ENCODE assay signal across 8 cellular contexts in genomic region chr22:43953988-43954771, GRCh38. TPM values are rescaled to one million over a fixed set of nuclear protein-coding genes. Genes with fewer than 3 reads are reported as not detected.
DNase-seq lines count a peak whose midpoint lies in the region; ATAC-seq, FAIRE-seq and TF ChIP-seq lines count a peak whose summit lies in the region.

No MANE protein-coding gene starts in this region.

- no peaks in the 10 kb centered on the region for H3K36me3 ChIP-seq in Loucy (ENCODE audit: insufficient read depth, low read length)
- no peaks in the 10 kb centered on the region for H3K36me3 ChIP-seq in mammary epithelial cell (ENCODE audit: insufficient read depth, low read length)
- no peaks in the 10 kb centered on the region for H3K36me3 ChIP-seq in small intestine (ENCODE audit: control insufficient read depth in 2 of 2, insufficient read depth in 2 of 2, low read length in 2 of 2)

- 21% methylated on average over 7 of the region's 7 CpGs for WGBS in mammary epithelial cell (ENCODE audit: low coverage, missing lambda C conversion rate)
- 27 to 32% (median 31%) methylated on average over 7 of the region's 7 CpGs for WGBS in small intestine, 3 donors

- peaks cover 40% of the 10 kb centered on the region for H3K4me1 Mint-ChIP-seq in CD4-positive, alpha-beta T cell (ENCODE audit: low read depth)
- peaks cover 24 to 38% of the 10 kb centered on the region in 2 donors for H3K4me1 Mint-ChIP-seq in natural killer cell

- no TSS peak for BruUV-seq in mammary epithelial cell (replicated peaks; lab: Mats Ljungman, UMichigan)

- H3K79me2 ChIP-seq in Loucy (ENCODE audit: insufficient read depth, low read length) = peaks cover 42% of the 10 kb centered on the region
- peaks cover 48% of the 10 kb centered on the region for H3K79me2 ChIP-seq in mammary epithelial cell (ENCODE audit: insufficient read depth, low read length)

- H3K27me3 ChIP-seq in CD4-positive, alpha-beta T cell (ENCODE audit: control insufficient read depth, insufficient read depth, low read length) = no peaks in the 10 kb centered on the region
- peaks cover 19% of the 10 kb centered on the region for H3K27me3 ChIP-seq in Loucy (ENCODE audit: insufficient read depth, low read length, poor library complexity, severe bottlenecking)
- no peaks in the 10 kb centered on the region for H3K27me3 ChIP-seq in mammary epithelial cell (ENCODE audit: insufficient read depth, low read length)
- no peaks in the 10 kb centered on the region for H3K27me3 ChIP-seq in small intestine (ENCODE audit: control insufficient read depth in 2 of 2, insufficient read depth in 2 of 2, low read length in 2 of 2)

- POLR2A ChIA-PET in CD4-positive, alpha-beta T cell (lab: Charles Lee) = interaction anchor here (1.1 to 1.8 kb wide), 8 partner anchors 8 to 767 kb away, joined by 3 to 11 read pairs (median 4); partner anchors contain the start of genes PARVB, PARVG and PNPLA3

- H2AFZ ChIP-seq in Loucy (ENCODE audit: low read length) (no peak overlapping the region), mammary epithelial cell (ENCODE audit: low read depth, low read length) (peak overlapping the region; percentile 31)

- CTCF ChIA-PET in CD4-positive, alpha-beta T cell (lab: Charles Lee) = interaction anchor here (1.7 to 1.8 kb wide), 2 partner anchors 8 to 731 kb away, joined by 6 to 14 read pairs; no protein-coding TSS in a partner anchor
- CTCF ChIA-PET in mammary epithelial cell (lab: Charles Lee; ENCODE audit: low non-redundant PET) = no interaction called here

- H3K9me2 ChIP-seq in Loucy (replicated peaks; ENCODE audit: low read depth, low read length) = no peaks in the 10 kb centered on the region

- in situ Hi-C loops in mammary epithelial cell (cut with MboI; ENCODE audit: low sequenced_read_pairs in 2 of 2) = no loop called here

- H3K27me3 Mint-ChIP-seq in CD4-positive, alpha-beta T cell = no peaks in the 10 kb centered on the region
- peaks cover 9 to 11% of the 10 kb centered on the region in 2 donors for H3K27me3 Mint-ChIP-seq in natural killer cell (ENCODE audit: low read depth in 2 of 2)

- H3K9ac ChIP-seq in Loucy (ENCODE audit: low read depth, low read length, poor library complexity, severe bottlenecking) = peak overlapping the region; percentile 81
- H3K9ac ChIP-seq in mammary epithelial cell (ENCODE audit: insufficient read depth, low read length) = peak overlapping the region; percentile 68

- DNase-seq in CD4-positive, alpha-beta T cell = no peak
- DNase-seq in mammary epithelial cell (no peak), natural killer cell (no peak), small intestine (no peak), HT-29 (ENCODE audit: low spot score) (no peak)
- DNase-seq in activated effector memory CD4-positive, alpha-beta T cell treated with anti-CD3 and anti-CD28 coated beads, Interleukin-2, amount 50 U/mL, for 16 hours = no peak

- TF ChIP-seq CTCF in CD4-positive, alpha-beta T cell (IDR thresholded peaks at IDR 0.05) = no peak
- TF ChIP-seq CTCF in Loucy (conservative IDR thresholded peaks at IDR 0.05; ENCODE audit: low read length) (no peak), mammary epithelial cell (conservative IDR thresholded peaks at IDR 0.05 in 1 of 2, IDR thresholded peaks at IDR 0.05 in 1 of 2; ENCODE audit: extremely low read depth in 1 of 2, insufficient read depth in 1 of 2, low read depth in 1 of 2, low read length in 2 of 2) (no peak), natural killer cell (IDR thresholded peaks at IDR 0.05) (no peak)

- H3K4me1 ChIP-seq in Loucy (ENCODE audit: insufficient read depth, low read length, poor library complexity, severe bottlenecking) (peaks cover 21% of the 10 kb centered on the region), mammary epithelial cell (ENCODE audit: insufficient read depth, low read length) (peaks cover 18% of the 10 kb centered on the region), small intestine (ENCODE audit: control insufficient read depth in 2 of 2, insufficient read depth in 1 of 2, low read depth in 1 of 2, low read length in 1 of 2) (peaks cover 0 to 8% of the 10 kb centered on the region in 2 donors)

- no peaks in the 10 kb centered on the region for H3K9me3 ChIP-seq in CD4-positive, alpha-beta T cell (ENCODE audit: control insufficient read depth, low read length)
- H3K9me3 ChIP-seq in Loucy (ENCODE audit: insufficient read depth, low read depth, low read length) (no peaks in the 10 kb centered on the region), mammary epithelial cell (replicated peaks; ENCODE audit: insufficient read depth, low read length) (no peaks in the 10 kb centered on the region), small intestine (ENCODE audit: control insufficient read depth, low read depth) (no peaks in the 10 kb centered on the region)

- dilution Hi-C loops in mammary epithelial cell (cut with HindIII; ENCODE audit: low sequenced_read_pairs) = no loop called here

- no peaks in the 10 kb centered on the region for H3F3A ChIP-seq in Loucy (ENCODE audit: low read depth)

- H3K4me3 ChIP-seq in Loucy (ENCODE audit: low read length, poor library complexity, severe bottlenecking) (peak overlapping the region; percentile 77), mammary epithelial cell (replicated peaks in 1 of 3; ENCODE audit: insufficient read depth in 1 of 3, low read depth in 2 of 3, low read length in 3 of 3) (peak overlapping the region; percentile 76 to 97 (median 89)), small intestine (ENCODE audit: low read depth in 1 of 2, low read length in 2 of 2) (peak overlapping the region in 1 of 2 donors; percentile 82)

- FAIRE-seq in small intestine (lab: Jason Lieb, UNC) = no peak

- H3K9me3 Mint-ChIP-seq in CD4-positive, alpha-beta T cell = no peaks in the 10 kb centered on the region
- no peaks in the 10 kb centered on the region for H3K9me3 Mint-ChIP-seq in natural killer cell

- H3K27ac Mint-ChIP-seq in CD4-positive, alpha-beta T cell = peak overlapping the region; percentile 89
- H3K27ac Mint-ChIP-seq in natural killer cell = peak overlapping the region; percentile 85 to 87

- H3K4me2 ChIP-seq in Loucy (ENCODE audit: low read depth, low read length, poor library complexity, severe bottlenecking) = peak overlapping the region; percentile 90
- H3K4me2 ChIP-seq in mammary epithelial cell (ENCODE audit: insufficient read depth, low read depth, low read length) = peak overlapping the region; percentile 87

- H3K4me3 Mint-ChIP-seq in CD4-positive, alpha-beta T cell = peak overlapping the region; percentile 98
- H3K4me3 Mint-ChIP-seq in natural killer cell = peak overlapping the region; percentile 94

- no peak for ATAC-seq in CD4-positive, alpha-beta T cell (ENCODE audit: poor library complexity)
- ATAC-seq in natural killer cell (no peak), GM18868 (IDR thresholded peaks at IDR 0.05; ENCODE audit: unreplicated experiment) (no peak)

- peaks cover 6% of the 10 kb centered on the region for H4K20me1 ChIP-seq in Loucy (ENCODE audit: insufficient read depth, low read length, poor library complexity, severe bottlenecking)
- H4K20me1 ChIP-seq in mammary epithelial cell (ENCODE audit: insufficient read depth, low read length) = no peaks in the 10 kb centered on the region

- H3K27ac ChIP-seq in CD4-positive, alpha-beta T cell (ENCODE audit: low read depth, low read length) = no peak overlapping the region
- H3K27ac ChIP-seq in mammary epithelial cell (ENCODE audit: insufficient read depth, low read depth, low read length) = peak overlapping the region; percentile 49
- H3K27ac ChIP-seq in small intestine (ENCODE audit: low read depth in 1 of 2, low read length in 1 of 2) = peak overlapping the region in 1 of 2 donors; percentile 95

- H3K36me3 Mint-ChIP-seq in CD4-positive, alpha-beta T cell (ENCODE audit: low read depth) = peaks cover 22% of the 10 kb centered on the region
- no peaks in the 10 kb centered on the region for H3K36me3 Mint-ChIP-seq in natural killer cell

- intact Hi-C loops in CD4-positive, alpha-beta T cell (cut with DNase I, micrococcal nuclease) = loop anchor here in 1 of 2 experiments (10.0 kb wide), 1 partner anchor 231 kb away; the partner anchor contains the start of gene PARVG
- intact Hi-C loops in mammary epithelial cell (cut with micrococcal nuclease) = no loop called here
- intact Hi-C loops in natural killer cell (cut with micrococcal nuclease) = loop anchor here (10.0 kb wide), 1 partner anchor 541 kb away; the partner anchor contains the start of gene RTL6

RNA-seq across cellular contexts. Expression of gene SAMM50, which starts 1.1 kb away (rescaled TPM):
- total RNA-seq in CD4-positive, alpha-beta T cell = 10 to 100 TPM; 15.2 to 18.0 TPM
- 10 to 100 TPM; 49.0 to 49.2 TPM for total RNA-seq in mammary epithelial cell
- 48.5 TPM for polyA plus RNA-seq in mammary epithelial cell
- 66.5 TPM for polyA minus RNA-seq in mammary epithelial cell
- 10 to 100 TPM; 25.9 to 30.6 (median 29.7) TPM for total RNA-seq in natural killer cell
- 10 to 100 TPM; 45.4 to 66.9 (median 64.6) TPM for polyA plus RNA-seq in small intestine
- 19.1 and 20.2 TPM in 2 replicates for total RNA-seq in HT-29 (2014; rRNA removed; shearing (Covaris generic))

RNA-seq across cellular contexts. Expression of gene PNPLA3, which starts 30.6 kb away (rescaled TPM):
- total RNA-seq in CD4-positive, alpha-beta T cell = not detected
- total RNA-seq in mammary epithelial cell = 10 to 100 TPM in 1 of 2 donors, 1 to 10 TPM in 1; 6.2 to 13.2 TPM
- 9.2 TPM for polyA plus RNA-seq in mammary epithelial cell
- polyA minus RNA-seq in mammary epithelial cell = 48.0 TPM
- total RNA-seq in natural killer cell = under 1 TPM in 2 of 3 donors, not detected in 1; 0.53 to 0.54 TPM
- polyA plus RNA-seq in small intestine = 1 to 10 TPM in 1 of 3 donors, under 1 TPM in 1, not detected in 1; 0.22 to 4.0 TPM
- total RNA-seq in HT-29 (2014; rRNA removed; shearing (Covaris generic)) = 0.15 TPM in 1 of 2 replicates, not detected in the other
